37 cellular contexts compared by ENCODE assay signal in the genomic region with DNA sequence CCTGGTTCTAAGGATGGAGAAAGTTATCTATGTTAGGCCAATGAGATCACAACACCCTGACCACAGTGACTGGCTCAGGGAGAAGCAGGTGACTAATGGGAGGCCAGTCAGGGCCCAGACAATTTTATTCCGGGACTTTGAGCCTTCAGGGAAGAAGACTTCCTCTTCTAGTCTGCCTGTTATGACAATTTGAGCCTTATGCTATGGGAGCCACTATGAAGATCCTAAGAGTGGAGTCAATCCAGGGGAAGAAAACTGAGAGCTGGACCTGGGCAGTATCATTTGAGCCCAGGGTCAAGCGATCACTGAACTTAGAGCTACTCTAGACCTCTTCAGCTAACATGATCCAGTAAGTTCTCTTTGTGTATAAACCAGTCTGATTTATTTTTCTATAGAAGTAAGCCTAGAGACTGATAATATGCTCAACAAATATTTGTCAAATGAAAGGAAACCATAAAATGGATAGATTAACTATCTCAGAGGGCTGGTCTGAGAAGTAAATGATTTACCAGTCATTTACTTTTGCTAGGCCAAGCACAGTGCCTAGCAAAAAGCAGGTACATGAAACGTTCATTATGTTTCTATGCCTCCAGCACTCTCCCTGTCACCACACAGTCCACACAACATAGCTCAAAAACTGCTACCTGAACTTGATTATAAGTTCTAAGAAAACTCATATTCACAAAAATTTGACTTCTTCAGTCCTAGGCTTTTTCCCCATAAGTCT. TPM values are rescaled to one million over a fixed set of nuclear protein-coding genes. Genes with fewer than 3 reads are reported as not detected.
DNase-seq lines count a peak whose midpoint lies in the region; ATAC-seq, FAIRE-seq and TF ChIP-seq lines count a peak whose summit lies in the region.
"Had no signal": no experiment of that assay in that cellular context is flagged by ENCODE, and none has a peak within 500 bp of the region (broad histone marks: within the 10 kb centered on the region; RNA-seq: fewer than 3 reads in every experiment).

No MANE protein-coding gene starts in this region.

- no peak overlapping the region for H3K4me3 ChIP-seq in Caco-2 (ENCODE audit: low read depth, low read length)
- H3K4me3 ChIP-seq in Peyer's patch, result no peak overlapping the region
- H3K4me3 ChIP-seq in BE2C (ENCODE audit: low read depth, low read length), result no peak overlapping the region
- H3K4me3 ChIP-seq: A549, HAP-1, lower lobe of right lung, SJSA1 had no signal

- H3K27ac Mint-ChIP-seq in Caco-2 (ENCODE audit: unreplicated experiment) (peak overlapping the region; percentile 13), progenitor cell of endocrine pancreas (peak overlapping the region; percentile 32)
- H3K27ac Mint-ChIP-seq in activated CD8-positive, alpha-beta T cell treated with anti-CD3 and anti-CD28 coated beads, Interleukin-2, amount 10 ng/mL, durations not matched to agents 7 days and 5 days, result no peak overlapping the region
- H3K27ac Mint-ChIP-seq: activated CD8-positive, alpha-beta memory T cell treated with anti-CD3 and anti-CD28 coated beads, Interleukin-2, amount 10 ng/mL, durations not matched to agents 7 days and 5 days; CD4-positive, alpha-beta T cell; effector memory CD8-positive, alpha-beta T cell; IgD-negative memory B cell; nephron progenitor cell; stimulated activated naive B cell treated with anti-CD40 and anti-IgM and Interleukin-4, amounts not matched to agents 10 μg/mL and 1 μg/mL and 100 μg/mL, for 72 hours; T-cell had no signal

- H3K36me3 Mint-ChIP-seq in Caco-2 (ENCODE audit: insufficient read depth, unreplicated experiment) (no peaks in the 10 kb centered on the region), progenitor cell of endocrine pancreas (ENCODE audit: insufficient read depth) (peaks cover 2% of the 10 kb centered on the region)
- H3K36me3 Mint-ChIP-seq in activated CD8-positive, alpha-beta T cell treated with anti-CD3 and anti-CD28 coated beads, Interleukin-2, amount 10 ng/mL, durations not matched to agents 7 days and 5 days (ENCODE audit: low read depth), result no peaks in the 10 kb centered on the region
- H3K36me3 Mint-ChIP-seq: activated CD8-positive, alpha-beta memory T cell treated with anti-CD3 and anti-CD28 coated beads, Interleukin-2, amount 10 ng/mL, durations not matched to agents 7 days and 5 days; IgD-negative memory B cell; T-cell had no signal

- CTCF ChIA-PET in Caco-2 (lab: Charles Lee), result interaction anchor here (0.6 kb wide), 1 partner anchor 10 kb away, joined by 4 read pairs; no protein-coding TSS in a partner anchor
- CTCF ChIA-PET in activated CD8-positive, alpha-beta T cell treated with anti-CD3 and anti-CD28 coated beads, Interleukin-2, amount 10 ng/mL, durations not matched to agents 7 days and 5 days (lab: Charles Lee), result interaction anchor here (0.6 to 5.3 kb wide), 5 partner anchors 10 to 75 kb away, joined by 3 to 24 read pairs (median 3); no protein-coding TSS in a partner anchor

- FAIRE-seq in islet of Langerhans (lab: Jason Lieb, UNC), result peak; percentile 97
- no peak for FAIRE-seq in frontal cortex (lab: Jason Lieb, UNC)
- FAIRE-seq: A549, astrocyte, GM18507, kidney had no signal

- no peaks in the 10 kb centered on the region for H3K27me3 Mint-ChIP-seq in Caco-2 (ENCODE audit: insufficient read depth, unreplicated experiment)
- H3K27me3 Mint-ChIP-seq in progenitor cell of endocrine pancreas, result no peaks in the 10 kb centered on the region
- H3K27me3 Mint-ChIP-seq in activated CD8-positive, alpha-beta T cell treated with anti-CD3 and anti-CD28 coated beads, Interleukin-2, amount 10 ng/mL, durations not matched to agents 7 days and 5 days (ENCODE audit: low read depth), result no peaks in the 10 kb centered on the region

- no TSS peak for BruUV-seq in Caco-2 (replicated peaks; lab: Mats Ljungman, UMichigan)

- no peak for ATAC-seq in HG03342 (IDR thresholded peaks at IDR 0.05; ENCODE audit: unreplicated experiment)
- no peak for ATAC-seq in activated CD8-positive, alpha-beta T cell treated with anti-CD3 and anti-CD28 coated beads, Interleukin-2, amount 10 ng/mL, durations not matched to agents 7 days and 5 days
- ATAC-seq: A549; activated CD8-positive, alpha-beta memory T cell treated with anti-CD3 and anti-CD28 coated beads, Interleukin-2, amount 10 ng/mL, durations not matched to agents 7 days and 5 days; effector memory CD8-positive, alpha-beta T cell; lower lobe of right lung; stimulated activated naive B cell treated with anti-CD40 and anti-IgM and Interleukin-4, amounts not matched to agents 10 μg/mL and 1 μg/mL and 100 μg/mL, for 72 hours; T-cell had no signal

- TF ChIP-seq POLR2A in Peyer's patch (IDR thresholded peaks at IDR 0.05), result no peak

- H3K4me1 Mint-ChIP-seq in Caco-2 (ENCODE audit: low read depth, unreplicated experiment) (peaks cover 12% of the 10 kb centered on the region), progenitor cell of endocrine pancreas (ENCODE audit: low read depth) (peaks cover 48% of the 10 kb centered on the region)
- H3K4me1 Mint-ChIP-seq in activated CD8-positive, alpha-beta T cell treated with anti-CD3 and anti-CD28 coated beads, Interleukin-2, amount 10 ng/mL, durations not matched to agents 7 days and 5 days (ENCODE audit: low read depth), result peaks cover 31% of the 10 kb centered on the region

- POLR2A ChIA-PET in Caco-2 (lab: Charles Lee), result interaction anchor here (0.6 kb wide), 1 partner anchor 85 kb away, joined by 4 read pairs; a partner anchor contains a TSS
- POLR2A ChIA-PET in activated CD8-positive, alpha-beta T cell treated with anti-CD3 and anti-CD28 coated beads, Interleukin-2, amount 10 ng/mL, durations not matched to agents 7 days and 5 days (lab: Charles Lee), result interaction anchor here (0.6 kb wide), 1 partner anchor 73 kb away, joined by 4 read pairs; no protein-coding TSS in a partner anchor

- H3K9me3 ChIP-seq in Caco-2 (0 out of 2 replicates have a peak, but pooled peaks cover 4% of the 10 kb centered on the region), Peyer's patch (no peaks in the 10 kb centered on the region), BE2C (no peaks in the 10 kb centered on the region)
- H3K9me3 ChIP-seq: A549, HAP-1, lower lobe of right lung, SJSA1 had no signal

- H3K27ac ChIP-seq in Peyer's patch, result peak overlapping the region in 1 of 4 donors; percentile 44
- H3K27ac ChIP-seq: A549, lower lobe of right lung, SJSA1 had no signal

- no peak for TF ChIP-seq CTCF in Caco-2 (IDR thresholded peaks at IDR 0.05; ENCODE audit: insufficient read depth in 1 of 2, low read depth in 1 of 2, low read length in 1 of 2, severe bottlenecking in 1 of 2, unreplicated experiment in 1 of 2)
- no peak for TF ChIP-seq CTCF in Peyer's patch (IDR thresholded peaks at IDR 0.05)
- no peak for TF ChIP-seq CTCF in progenitor cell of endocrine pancreas (IDR thresholded peaks at IDR 0.05; ENCODE audit: unreplicated experiment)
- TF ChIP-seq CTCF in BE2C (IDR thresholded peaks at IDR 0.05; ENCODE audit: low read depth, low read length), result no peak

- intact Hi-C loops in Caco-2 (cut with micrococcal nuclease; ENCODE audit: unreplicated experiment), result no loop called here

- H3K36me3 ChIP-seq in Caco-2 (ENCODE audit: control insufficient read depth, insufficient read depth, low read length) (no peaks in the 10 kb centered on the region), Peyer's patch (no peaks in the 10 kb centered on the region), BE2C (no peaks in the 10 kb centered on the region)
- H3K36me3 ChIP-seq: HAP-1, lower lobe of right lung, SJSA1 had no signal

- H3K27me3 ChIP-seq in Caco-2 (replicated peaks; ENCODE audit: control insufficient read depth, insufficient read depth, low read length) (no peaks in the 10 kb centered on the region), Peyer's patch (no peaks in the 10 kb centered on the region), BE2C (no peaks in the 10 kb centered on the region)

- no peak overlapping the region for H3K4me3 Mint-ChIP-seq in Caco-2 (ENCODE audit: unreplicated experiment)
- no peak overlapping the region for H3K4me3 Mint-ChIP-seq in progenitor cell of endocrine pancreas (ENCODE audit: low read depth)
- no peak overlapping the region for H3K4me3 Mint-ChIP-seq in activated CD8-positive, alpha-beta T cell treated with anti-CD3 and anti-CD28 coated beads, Interleukin-2, amount 10 ng/mL, durations not matched to agents 7 days and 5 days
- H3K4me3 Mint-ChIP-seq: activated CD8-positive, alpha-beta memory T cell treated with anti-CD3 and anti-CD28 coated beads, Interleukin-2, amount 10 ng/mL, durations not matched to agents 7 days and 5 days; CD4-positive, alpha-beta T cell; effector memory CD8-positive, alpha-beta T cell; IgD-negative memory B cell; nephron progenitor cell; stimulated activated naive B cell treated with anti-CD40 and anti-IgM and Interleukin-4, amounts not matched to agents 10 μg/mL and 1 μg/mL and 100 μg/mL, for 72 hours; T-cell had no signal

- H3K9me3 Mint-ChIP-seq in Caco-2 (ENCODE audit: unreplicated experiment) (peaks cover 10% of the 10 kb centered on the region), progenitor cell of endocrine pancreas (ENCODE audit: low read depth) (no peaks in the 10 kb centered on the region)
- H3K9me3 Mint-ChIP-seq in activated CD8-positive, alpha-beta T cell treated with anti-CD3 and anti-CD28 coated beads, Interleukin-2, amount 10 ng/mL, durations not matched to agents 7 days and 5 days (ENCODE audit: insufficient read depth), result no peaks in the 10 kb centered on the region
- H3K9me3 Mint-ChIP-seq: CD4-positive, alpha-beta T cell; effector memory CD8-positive, alpha-beta T cell; IgD-negative memory B cell; nephron progenitor cell; stimulated activated naive B cell treated with anti-CD40 and anti-IgM and Interleukin-4, amounts not matched to agents 10 μg/mL and 1 μg/mL and 100 μg/mL, for 72 hours; T-cell had no signal

- peak; percentile 10 to 35 for DNase-seq in Caco-2
- peak in 2 of 3 donors; percentile 45 to 54 for DNase-seq in Peyer's patch
- no peak for DNase-seq in progenitor cell of endocrine pancreas (ENCODE audit: low spot score, unreplicated experiment)
- DNase-seq in BE2C, result no peak
- no peak for DNase-seq in activated CD8-positive, alpha-beta T cell treated with anti-CD3 and anti-CD28 coated beads, Interleukin-2, amount 10 ng/mL, durations not matched to agents 7 days and 5 days
- DNase-seq in frontal cortex (ENCODE audit: low spot score in 2 of 2), result no peak
- DNase-seq: activated CD8-positive, alpha-beta memory T cell treated with anti-CD3 and anti-CD28 coated beads, Interleukin-2, amount 10 ng/mL, durations not matched to agents 7 days and 5 days; activated gamma-delta T cell treated with Interleukin-2 at 50 U/mL for 16 hours; activated T-cell treated with anti-CD3 and anti-CD28 coated beads, Interleukin-2, amount 50 U/mL, for 48 hours; AML-193; CD4-positive, alpha-beta T cell; cortex of kidney; effector memory CD8-positive, alpha-beta T cell; EL; head of caudate nucleus; kidney; lower lobe of right lung; NCI-H1694 treated with DMSO at 0.1 percent for 48 hours; NCI-H446 treated with DMSO at 0.1 percent for 48 hours; NCI-H82; nephron progenitor cell; RPMI8226; stimulated activated naive B cell treated with anti-CD40 and anti-IgM and Interleukin-4, amounts not matched to agents 10 μg/mL and 1 μg/mL and 100 μg/mL, for 72 hours; T-cell had no signal

- H3K4me1 ChIP-seq in Caco-2 (peaks cover 30% of the 10 kb centered on the region), Peyer's patch (peaks cover 0 to 13% (median 0%) of the 10 kb centered on the region in 4 donors), BE2C (no peaks in the 10 kb centered on the region)
- H3K4me1 ChIP-seq: A549, HAP-1, SJSA1 had no signal

RNA-seq across cellular contexts. Expression of a gene that starts 4.2 kb away (rescaled TPM):
- total RNA-seq in Caco-2 (2022), result not detected in 2 replicates
- total RNA-seq in Peyer's patch, result not detected
- 0.31 TPM in 1 of 2 replicates, not detected in the other for total RNA-seq in progenitor cell of endocrine pancreas
- polyA plus RNA-seq in BE2C (2012; ENCODE audit: insufficient read depth, insufficient read length, low read depth), result not detected
- total RNA-seq in activated CD8-positive, alpha-beta T cell treated with anti-CD3 and anti-CD28 coated beads, Interleukin-2, amount 10 ng/mL, durations not matched to agents 7 days and 5 days, result not detected
- under 0.01 TPM for total RNA-seq in frontal cortex
- total RNA-seq: activated CD8-positive, alpha-beta memory T cell treated with anti-CD3 and anti-CD28 coated beads, Interleukin-2, amount 10 ng/mL, durations not matched to agents 7 days and 5 days; astrocyte; cardiac septum; CD4-positive, alpha-beta T cell; epithelial cell of proximal tubule; kidney; osteoblast; SJSA1; skeletal muscle tissue; T-cell; urinary bladder had no signal
- polyA plus RNA-seq: A549, IgD-negative memory B cell, urinary bladder had no signal

RNA-seq across cellular contexts. Expression of a gene that starts 27.3 kb away (rescaled TPM):
- not detected in 2 replicates for total RNA-seq in Caco-2 (2022)
- total RNA-seq in Peyer's patch, result 1 to 10 TPM in 1 of 4 donors, not detected in 3; 1.6 TPM
- not detected in 2 replicates for total RNA-seq in progenitor cell of endocrine pancreas
- 0.15 TPM for polyA plus RNA-seq in BE2C (2012; ENCODE audit: insufficient read depth, insufficient read length, low read depth)
- total RNA-seq in activated CD8-positive, alpha-beta T cell treated with anti-CD3 and anti-CD28 coated beads, Interleukin-2, amount 10 ng/mL, durations not matched to agents 7 days and 5 days, result under 1 TPM; 0.45 to 0.47 TPM
- not detected for total RNA-seq in frontal cortex
- total RNA-seq: astrocyte, cardiac septum, epithelial cell of proximal tubule, osteoblast, SJSA1, skeletal muscle tissue had no signal
- polyA plus RNA-seq: A549, IgD-negative memory B cell, urinary bladder had no signal

Comparison
In these comparisons a context has a peak if more than half of its experiments do, and no peak if none do; other contexts are left out.
1. DNase-seq: peak in Caco-2 (2 of 2) and Peyer's patch (2 of 3); none in progenitor cell of endocrine pancreas (single experiment), BE2C (single experiment), activated CD8-positive, alpha-beta T cell treated with anti-CD3 and anti-CD28 coated beads, Interleukin-2, amount 10 ng/mL, durations not matched to agents 7 days and 5 days (single experiment) and frontal cortex (0 of 2).